In genomic region chr10:74282151-74282852, GRCh38 we compare ENCODE assay signal across 17 cellular contexts.
DNase-seq lines count a peak whose midpoint lies in the region; ATAC-seq and TF ChIP-seq lines count a peak whose summit lies in the region.
"Had no signal": no experiment of that assay in that cellular context is flagged by ENCODE, and none has a peak within 500 bp of the region (broad histone marks: within the 10 kb centered on the region; RNA-seq: fewer than 3 reads in every experiment).

No MANE protein-coding gene starts in this region.

- H3K4me3 ChIP-seq in IMR-90 (ENCODE audit: insufficient read depth, low read depth, low read length) (no peak overlapping the region), choroid plexus epithelial cell (ENCODE audit: low read depth, low read length) (no peak overlapping the region), heart right ventricle (no peak overlapping the region)
- H3K4me3 ChIP-seq: BLaER1 treated with 17β-estradiol and CSF1 and Interleukin-3, amounts not matched to agents 10 nM and 100 nM; right atrium auricular region had no signal

- POLR2A ChIA-PET in IMR-90 (lab: Charles Lee; ENCODE audit: unreplicated experiment) = no interaction called here

- TF ChIP-seq CTCF in IMR-90 (conservative IDR thresholded peaks at IDR 0.05; ENCODE audit: low read depth, low read length) = no peak
- TF ChIP-seq CTCF in choroid plexus epithelial cell (conservative IDR thresholded peaks at IDR 0.05; ENCODE audit: low read depth, low read length) = no peak
- TF ChIP-seq CTCF in heart right ventricle (IDR thresholded peaks at IDR 0.05) = no peak

- no peak overlapping the region for H3K18ac ChIP-seq in IMR-90 (ENCODE audit: low read depth, low read length)

- H3K9me3 ChIP-seq in IMR-90 (ENCODE audit: control insufficient read depth, insufficient read depth, low read length) (no peaks in the 10 kb centered on the region), heart right ventricle (peaks cover 0 to 14% (median 0%) of the 10 kb centered on the region in 11 donors)
- H3K9me3 ChIP-seq: right atrium auricular region had no signal

- H3K9me1 ChIP-seq in IMR-90 (ENCODE audit: insufficient read depth, low read length) = no peaks in the 10 kb centered on the region

- CTCF ChIA-PET in IMR-90 (lab: Yijun Ruan, JAX) = no interaction called here

- H2AFZ ChIP-seq in IMR-90 (replicated peaks; ENCODE audit: low read length, poor library complexity) = no peak overlapping the region

- dilution Hi-C loops in IMR-90 (cut with HindIII; ENCODE audit: low sequenced_read_pairs, unreplicated experiment) = no loop called here

- H3K36me3 ChIP-seq in IMR-90 (ENCODE audit: control insufficient read depth, insufficient read depth, low read length) = no peaks in the 10 kb centered on the region
- H3K36me3 ChIP-seq in heart right ventricle = no peaks in the 10 kb centered on the region
- H3K36me3 ChIP-seq: right atrium auricular region had no signal

- H2AK5ac ChIP-seq in IMR-90 (ENCODE audit: low read depth, low read length) = no peak overlapping the region

- no peak overlapping the region for H4K8ac ChIP-seq in IMR-90 (ENCODE audit: low read depth in 2 of 2, low read length in 2 of 2)

- H3K4me2 ChIP-seq in IMR-90 (ENCODE audit: low read depth, low read length) = peak overlapping the region; percentile 9; the same call in 1 of the 2 replicates
- H3K4me2 ChIP-seq: BLaER1 treated with 17β-estradiol and CSF1 and Interleukin-3, amounts not matched to agents 10 nM and 100 nM had no signal

- H3K4me1 ChIP-seq in IMR-90 (ENCODE audit: control insufficient read depth, insufficient read depth, low read length) (peaks cover 4% of the 10 kb centered on the region; the same call in 1 of the 2 replicates), heart right ventricle (peaks cover 0 to 6% (median 0%) of the 10 kb centered on the region in 9 donors)
- H3K4me1 ChIP-seq: right atrium auricular region had no signal

- no peak overlapping the region for H2BK15ac ChIP-seq in IMR-90 (ENCODE audit: low read depth, low read length)

- 100% methylated on average over 1 of the region's 4 CpGs; no CpG with 5 or more reads in 1 of the 2 experiments for WGBS in IMR-90 (ENCODE audit: extremely low coverage in 2 of 2, insufficient read length in 1 of 2), 2 experiments
- 95 to 96% methylated on average over 4 of the region's 4 CpGs for WGBS in heart right ventricle, 2 donors

- DNase-seq in COLO829 (ENCODE audit: low spot score) (peak; percentile 26), IMR-90 (peak; percentile 69), choroid plexus epithelial cell (ENCODE audit: low read depth) (peak; percentile 42), iris pigment epithelial cell (ENCODE audit: low read depth) (peak; percentile 65), heart right ventricle (no peak), ureter (ENCODE audit: low spot score) (no peak), NCI-H82 treated with DMSO at 0.1 percent for 48 hours (lab: John Stamatoyannopoulos, UW; ENCODE audit: unreplicated experiment) (no peak)
- DNase-seq: activated B cell treated with CpG ODN at 0.5 μM for 24 hours; activated effector memory CD4-positive, alpha-beta T cell treated with anti-CD3 and anti-CD28 coated beads, Interleukin-2, amount 50 U/mL, for 16 hours; DMS79; mesendoderm; NCI-H2081 treated with DMSO at 0.1 percent for 48 hours; NCI-H82; stimulated activated CD4-positive, alpha-beta T cell treated with anti-CD3 and anti-CD28 coated beads, Interleukin-1b, Interleukin-23, amount 100 ng/mL, for 48 hours had no signal

- peaks cover 8 to 26% of the 10 kb centered on the region in 2 experiments; a peak in 3 of 4 replicates for H3K79me1 ChIP-seq in IMR-90 (ENCODE audit: low read depth in 1 of 2, low read length in 2 of 2)

- H3K4ac ChIP-seq in IMR-90 (ENCODE audit: low read depth, low read length) = no peak overlapping the region

- no peak for TF ChIP-seq POLR2A in IMR-90 (IDR thresholded peaks at IDR 0.05; ENCODE audit: low read depth, low read length)

- H3K27me3 ChIP-seq in IMR-90 (ENCODE audit: control insufficient read depth, insufficient read depth, low read length) = no peaks in the 10 kb centered on the region
- no peaks in the 10 kb centered on the region for H3K27me3 ChIP-seq in heart right ventricle
- H3K27me3 ChIP-seq: BLaER1 treated with 17β-estradiol and CSF1 and Interleukin-3, amounts not matched to agents 10 nM and 100 nM; right atrium auricular region had no signal

- intact Hi-C loops in IMR-90 (cut with micrococcal nuclease) (no loop called here), heart right ventricle (cut with DNase I) (loop anchor here in 2 of 10 donors (5.0 to 10.0 kb wide), 2 partner anchors 100 to 542 kb away; partner anchors contain the start of gene KAT6B (in 1 of the 2))

- no peak overlapping the region for H3K56ac ChIP-seq in IMR-90 (ENCODE audit: extremely low read depth, insufficient read depth, low read length)

- TF ChIP-seq RAD21 in IMR-90 (IDR thresholded peaks at IDR 0.05; ENCODE audit: low read length) = no peak

- H2BK20ac ChIP-seq in IMR-90 (ENCODE audit: low read depth, low read length) = no peak overlapping the region

- in situ Hi-C loops in IMR-90 (cut with MboI; ENCODE audit: low sequenced_read_pairs) = no loop called here

- H3K27ac ChIP-seq in IMR-90 (ENCODE audit: insufficient read depth, low read length) (no peak overlapping the region), heart right ventricle (no peak overlapping the region)
- H3K27ac ChIP-seq: right atrium auricular region had no signal

- no peak overlapping the region for H2BK120ac ChIP-seq in IMR-90 (ENCODE audit: low read depth, low read length)

- no peak for ATAC-seq in IMR-90 (ENCODE audit: low read depth)
- ATAC-seq in heart right ventricle = no peak
- no peak for ATAC-seq in HG02610 (IDR thresholded peaks at IDR 0.05; ENCODE audit: unreplicated experiment)

- H2AK9ac ChIP-seq in IMR-90 (replicated peaks; ENCODE audit: low read depth, low read length, poor library complexity) = no peak overlapping the region

- H3K14ac ChIP-seq in IMR-90 (replicated peaks; ENCODE audit: low read depth, low read length) = no peak overlapping the region

- H3K9ac ChIP-seq in IMR-90 (ENCODE audit: low read depth, low read length) = no peak overlapping the region
- H3K9ac ChIP-seq: BLaER1 treated with 17β-estradiol and CSF1 and Interleukin-3, amounts not matched to agents 10 nM and 100 nM had no signal

- no TSS peak for BruUV-seq in IMR-90 (replicated peaks; lab: Mats Ljungman, UMichigan)

- H3K23ac ChIP-seq in IMR-90 (ENCODE audit: low read depth, low read length) = no peak overlapping the region

- H4K5ac ChIP-seq in IMR-90 (ENCODE audit: low read depth, low read length) = no peak overlapping the region

- H4K20me1 ChIP-seq in IMR-90 (ENCODE audit: insufficient read depth, low read length) = no peaks in the 10 kb centered on the region

- no peak overlapping the region for H4K91ac ChIP-seq in IMR-90 (ENCODE audit: insufficient read depth, low read depth, low read length)

- H2BK5ac ChIP-seq in IMR-90 (ENCODE audit: low read depth, low read length, poor library complexity, severe bottlenecking) = peak overlapping the region; percentile 55

TF ChIP-seq in IMR-90, 13 proteins besides CTCF, POLR2A, EP300 and RAD21:
- no peak for TF ChIP-seq RCOR1 (IDR thresholded peaks at IDR 0.05; ENCODE audit: insufficient replicate concordance, low read length)
- no peak for TF ChIP-seq MAZ (IDR thresholded peaks at IDR 0.05; ENCODE audit: borderline replicate concordance, low read depth, low read length)
- TF ChIP-seq, protein P1, sequence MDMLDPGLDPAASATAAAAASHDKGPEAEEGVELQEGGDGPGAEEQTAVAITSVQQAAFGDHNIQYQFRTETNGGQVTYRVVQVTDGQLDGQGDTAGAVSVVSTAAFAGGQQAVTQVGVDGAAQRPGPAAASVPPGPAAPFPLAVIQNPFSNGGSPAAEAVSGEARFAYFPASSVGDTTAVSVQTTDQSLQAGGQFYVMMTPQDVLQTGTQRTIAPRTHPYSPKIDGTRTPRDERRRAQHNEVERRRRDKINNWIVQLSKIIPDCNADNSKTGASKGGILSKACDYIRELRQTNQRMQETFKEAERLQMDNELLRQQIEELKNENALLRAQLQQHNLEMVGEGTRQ (IDR thresholded peaks at IDR 0.05; ENCODE audit: low read depth, low read length) = no peak
- no peak for TF ChIP-seq CEBPB (IDR thresholded peaks at IDR 0.05; ENCODE audit: low read depth, low read length)
- TF ChIP-seq FOS (IDR thresholded peaks at IDR 0.05; ENCODE audit: low read depth, low read length) = no peak
- TF ChIP-seq NFE2L2 (IDR thresholded peaks at IDR 0.05; ENCODE audit: low read depth, low read length) = no peak
- no peak for TF ChIP-seq CHD1 (IDR thresholded peaks at IDR 0.05; ENCODE audit: low read depth, low read length)
- TF ChIP-seq, protein P2, sequence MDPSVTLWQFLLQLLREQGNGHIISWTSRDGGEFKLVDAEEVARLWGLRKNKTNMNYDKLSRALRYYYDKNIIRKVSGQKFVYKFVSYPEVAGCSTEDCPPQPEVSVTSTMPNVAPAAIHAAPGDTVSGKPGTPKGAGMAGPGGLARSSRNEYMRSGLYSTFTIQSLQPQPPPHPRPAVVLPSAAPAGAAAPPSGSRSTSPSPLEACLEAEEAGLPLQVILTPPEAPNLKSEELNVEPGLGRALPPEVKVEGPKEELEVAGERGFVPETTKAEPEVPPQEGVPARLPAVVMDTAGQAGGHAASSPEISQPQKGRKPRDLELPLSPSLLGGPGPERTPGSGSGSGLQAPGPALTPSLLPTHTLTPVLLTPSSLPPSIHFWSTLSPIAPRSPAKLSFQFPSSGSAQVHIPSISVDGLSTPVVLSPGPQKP (IDR thresholded peaks at IDR 0.05; ENCODE audit: borderline replicate concordance, low read depth, low read length) = no peak
- TF ChIP-seq MAFK (IDR thresholded peaks at IDR 0.05; ENCODE audit: low read depth, low read length) = no peak
TF ChIP-seq in IMR-90: peak in this region for 0.

Comparison
In these comparisons a context has a peak if more than half of its experiments do, and no peak if none do; other contexts are left out.
1. DNase-seq: peak in COLO829 (single experiment), IMR-90 (single experiment), choroid plexus epithelial cell (single experiment) and iris pigment epithelial cell (single experiment); none in heart right ventricle (0 of 2), ureter (single experiment) and NCI-H82 treated with DMSO at 0.1 percent for 48 hours (single experiment).